Comparison of ENCODE assay signal across 1 cellular context in genomic region chr12:56189918-56190694, GRCh38.
A peak's percentile ranks its signal among the peaks of the same experiment; 100 is the strongest.
TF ChIP-seq lines count a peak whose summit lies in the region.

No MANE protein-coding gene starts in this region.

TF ChIP-seq in GM12878, 131 proteins besides CTCF, POLR2A, EP300 and RAD21 (continued from another document and continues in another):
- TF ChIP-seq CEBPZ (IDR thresholded peaks at IDR 0.05; ENCODE audit: low read depth, low read length) (no peak), SREBF2 (IDR thresholded peaks at IDR 0.05; ENCODE audit: low read length) (peak; percentile 89), FOS (IDR thresholded peaks at IDR 0.05; ENCODE audit: borderline replicate concordance, extremely low read depth, insufficient read length) (no peak), WRNIP1 (IDR thresholded peaks at IDR 0.05; ENCODE audit: borderline replicate concordance, low read depth, low read length) (no peak), RELA (IDR thresholded peaks at IDR 0.05; ENCODE audit: borderline replicate concordance, partially characterized antibody) (no peak), RELB (IDR thresholded peaks at IDR 0.05; ENCODE audit: low read depth) (peak; percentile 61; the same call in 1 of the 2 replicates), EGR1 (IDR thresholded peaks at IDR 0.05; ENCODE audit: borderline replicate concordance in 1 of 2, low read depth in 2 of 2, low read length in 2 of 2) (peak in 1 of 2 experiments; percentile 22; a peak in 1 of 3 replicates), TAF1 (IDR thresholded peaks at IDR 0.05; ENCODE audit: borderline replicate concordance, low read depth, low read length) (no peak), MYB (IDR thresholded peaks at IDR 0.05; ENCODE audit: borderline replicate concordance, low read depth, low read length) (0 out of 2 replicates have a peak, but pooled peaks have one; percentile 40), CREB1 (IDR thresholded peaks at IDR 0.05; ENCODE audit: low read depth) (no peak), TARDBP (IDR thresholded peaks at IDR 0.05; ENCODE audit: borderline replicate concordance) (peak; percentile 91), SPI1 (IDR thresholded peaks at IDR 0.05; ENCODE audit: borderline replicate concordance, insufficient read depth, low read depth, low read length) (no peak), ZSCAN29 (IDR thresholded peaks at IDR 0.05) (peak; percentile 38; the same call in 1 of the 2 replicates), TCF12 (IDR thresholded peaks at IDR 0.05; ENCODE audit: low read depth, low read length) (0 out of 2 replicates have a peak, but pooled peaks have one; percentile 15), SREBF1 (IDR thresholded peaks at IDR 0.05; ENCODE audit: low read length) (no peak), ESRRA (IDR thresholded peaks at IDR 0.05; ENCODE audit: low read length) (no peak), MEF2A (IDR thresholded peaks at IDR 0.05; ENCODE audit: insufficient read depth, low read depth, low read length) (no peak), NFIC (IDR thresholded peaks at IDR 0.05; ENCODE audit: low read depth, low read length) (peak; percentile 37; the same call in 1 of the 2 replicates), SMAD5 (IDR thresholded peaks at IDR 0.05; ENCODE audit: low read depth) (no peak), PBX3 (IDR thresholded peaks at IDR 0.05; ENCODE audit: insufficient replicate concordance, low read depth, low read length) (no peak), CREM (IDR thresholded peaks at IDR 0.05; ENCODE audit: low read depth) (no peak), MYC (IDR thresholded peaks at IDR 0.05; ENCODE audit: insufficient read depth, insufficient read length, insufficient replicate concordance, low read length, severe bottlenecking) (no peak), NFXL1 (IDR thresholded peaks at IDR 0.05; ENCODE audit: borderline replicate concordance) (no peak), MAX (IDR thresholded peaks at IDR 0.05; ENCODE audit: low read depth, low read length) (no peak), CHD4 (IDR thresholded peaks at IDR 0.05) (no peak), EED (IDR thresholded peaks at IDR 0.05; ENCODE audit: low read depth) (peak; percentile 82), MXI1 (IDR thresholded peaks at IDR 0.05; ENCODE audit: low read depth, low read length) (no peak), ASH2L (IDR thresholded peaks at IDR 0.05; ENCODE audit: borderline replicate concordance, low read depth) (no peak), ZNF384 (IDR thresholded peaks at IDR 0.05; ENCODE audit: borderline replicate concordance, low read depth, low read length) (peak; percentile 61; the same call in 1 of the 2 replicates), BRCA1 (IDR thresholded peaks at IDR 0.05; ENCODE audit: low read depth, low read length) (no peak)
- TF ChIP-seq, protein P1, sequence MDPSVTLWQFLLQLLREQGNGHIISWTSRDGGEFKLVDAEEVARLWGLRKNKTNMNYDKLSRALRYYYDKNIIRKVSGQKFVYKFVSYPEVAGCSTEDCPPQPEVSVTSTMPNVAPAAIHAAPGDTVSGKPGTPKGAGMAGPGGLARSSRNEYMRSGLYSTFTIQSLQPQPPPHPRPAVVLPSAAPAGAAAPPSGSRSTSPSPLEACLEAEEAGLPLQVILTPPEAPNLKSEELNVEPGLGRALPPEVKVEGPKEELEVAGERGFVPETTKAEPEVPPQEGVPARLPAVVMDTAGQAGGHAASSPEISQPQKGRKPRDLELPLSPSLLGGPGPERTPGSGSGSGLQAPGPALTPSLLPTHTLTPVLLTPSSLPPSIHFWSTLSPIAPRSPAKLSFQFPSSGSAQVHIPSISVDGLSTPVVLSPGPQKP (IDR thresholded peaks at IDR 0.05; ENCODE audit: low read depth, low read length): peak; percentile 70
- TF ChIP-seq, protein P2, sequence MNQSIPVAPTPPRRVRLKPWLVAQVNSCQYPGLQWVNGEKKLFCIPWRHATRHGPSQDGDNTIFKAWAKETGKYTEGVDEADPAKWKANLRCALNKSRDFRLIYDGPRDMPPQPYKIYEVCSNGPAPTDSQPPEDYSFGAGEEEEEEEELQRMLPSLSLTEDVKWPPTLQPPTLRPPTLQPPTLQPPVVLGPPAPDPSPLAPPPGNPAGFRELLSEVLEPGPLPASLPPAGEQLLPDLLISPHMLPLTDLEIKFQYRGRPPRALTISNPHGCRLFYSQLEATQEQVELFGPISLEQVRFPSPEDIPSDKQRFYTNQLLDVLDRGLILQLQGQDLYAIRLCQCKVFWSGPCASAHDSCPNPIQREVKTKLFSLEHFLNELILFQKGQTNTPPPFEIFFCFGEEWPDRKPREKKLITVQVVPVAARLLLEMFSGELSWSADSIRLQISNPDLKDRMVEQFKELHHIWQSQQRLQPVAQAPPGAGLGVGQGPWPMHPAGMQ (IDR thresholded peaks at IDR 0.05; ENCODE audit: borderline replicate concordance): no peak; the same call in 1 of the 2 replicates
- TF ChIP-seq, protein P3, sequence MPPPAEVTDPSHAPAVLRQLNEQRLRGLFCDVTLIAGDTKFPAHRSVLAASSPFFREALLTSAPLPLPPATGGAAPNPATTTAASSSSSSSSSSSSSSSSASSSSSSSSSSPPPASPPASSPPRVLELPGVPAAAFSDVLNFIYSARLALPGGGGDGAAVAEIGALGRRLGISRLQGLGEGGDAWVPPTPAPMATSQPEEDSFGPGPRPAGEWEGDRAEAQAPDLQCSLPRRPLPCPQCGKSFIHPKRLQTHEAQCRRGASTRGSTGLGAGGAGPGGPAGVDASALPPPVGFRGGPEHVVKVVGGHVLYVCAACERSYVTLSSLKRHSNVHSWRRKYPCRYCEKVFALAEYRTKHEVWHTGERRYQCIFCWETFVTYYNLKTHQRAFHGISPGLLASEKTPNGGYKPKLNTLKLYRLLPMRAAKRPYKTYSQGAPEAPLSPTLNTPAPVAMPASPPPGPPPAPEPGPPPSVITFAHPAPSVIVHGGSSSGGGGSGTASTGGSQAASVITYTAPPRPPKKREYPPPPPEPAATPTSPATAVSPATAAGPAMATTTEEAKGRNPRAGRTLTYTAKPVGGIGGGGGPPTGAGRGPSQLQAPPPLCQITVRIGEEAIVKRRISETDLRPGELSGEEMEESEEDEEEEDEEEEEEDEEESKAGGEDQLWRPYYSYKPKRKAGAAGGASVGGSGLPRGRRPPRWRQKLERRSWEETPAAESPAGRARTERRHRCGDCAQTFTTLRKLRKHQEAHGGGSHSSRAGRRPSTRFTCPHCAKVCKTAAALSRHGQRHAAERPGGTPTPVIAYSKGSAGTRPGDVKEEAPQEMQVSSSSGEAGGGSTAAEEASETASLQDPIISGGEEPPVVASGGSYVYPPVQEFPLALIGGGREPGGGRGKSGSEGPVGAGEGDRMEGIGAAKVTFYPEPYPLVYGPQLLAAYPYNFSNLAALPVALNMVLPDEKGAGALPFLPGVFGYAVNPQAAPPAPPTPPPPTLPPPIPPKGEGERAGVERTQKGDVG (CRISPR knock-in tag; IDR thresholded peaks at IDR 0.05): no peak
- TF ChIP-seq, protein P4, sequence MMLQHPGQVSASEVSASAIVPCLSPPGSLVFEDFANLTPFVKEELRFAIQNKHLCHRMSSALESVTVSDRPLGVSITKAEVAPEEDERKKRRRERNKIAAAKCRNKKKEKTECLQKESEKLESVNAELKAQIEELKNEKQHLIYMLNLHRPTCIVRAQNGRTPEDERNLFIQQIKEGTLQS (IDR thresholded peaks at IDR 0.05; ENCODE audit: borderline replicate concordance, extremely low read depth, low read depth, low read length): no peak
- TF ChIP-seq, protein P5, sequence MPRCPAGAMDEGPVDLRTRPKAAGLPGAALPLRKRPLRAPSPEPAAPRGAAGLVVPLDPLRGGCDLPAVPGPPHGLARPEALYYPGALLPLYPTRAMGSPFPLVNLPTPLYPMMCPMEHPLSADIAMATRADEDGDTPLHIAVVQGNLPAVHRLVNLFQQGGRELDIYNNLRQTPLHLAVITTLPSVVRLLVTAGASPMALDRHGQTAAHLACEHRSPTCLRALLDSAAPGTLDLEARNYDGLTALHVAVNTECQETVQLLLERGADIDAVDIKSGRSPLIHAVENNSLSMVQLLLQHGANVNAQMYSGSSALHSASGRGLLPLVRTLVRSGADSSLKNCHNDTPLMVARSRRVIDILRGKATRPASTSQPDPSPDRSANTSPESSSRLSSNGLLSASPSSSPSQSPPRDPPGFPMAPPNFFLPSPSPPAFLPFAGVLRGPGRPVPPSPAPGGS (IDR thresholded peaks at IDR 0.05; ENCODE audit: borderline replicate concordance, insufficient read depth, low read depth, low read length, poor library complexity, severe bottlenecking): no peak
- TF ChIP-seq, protein P6, sequence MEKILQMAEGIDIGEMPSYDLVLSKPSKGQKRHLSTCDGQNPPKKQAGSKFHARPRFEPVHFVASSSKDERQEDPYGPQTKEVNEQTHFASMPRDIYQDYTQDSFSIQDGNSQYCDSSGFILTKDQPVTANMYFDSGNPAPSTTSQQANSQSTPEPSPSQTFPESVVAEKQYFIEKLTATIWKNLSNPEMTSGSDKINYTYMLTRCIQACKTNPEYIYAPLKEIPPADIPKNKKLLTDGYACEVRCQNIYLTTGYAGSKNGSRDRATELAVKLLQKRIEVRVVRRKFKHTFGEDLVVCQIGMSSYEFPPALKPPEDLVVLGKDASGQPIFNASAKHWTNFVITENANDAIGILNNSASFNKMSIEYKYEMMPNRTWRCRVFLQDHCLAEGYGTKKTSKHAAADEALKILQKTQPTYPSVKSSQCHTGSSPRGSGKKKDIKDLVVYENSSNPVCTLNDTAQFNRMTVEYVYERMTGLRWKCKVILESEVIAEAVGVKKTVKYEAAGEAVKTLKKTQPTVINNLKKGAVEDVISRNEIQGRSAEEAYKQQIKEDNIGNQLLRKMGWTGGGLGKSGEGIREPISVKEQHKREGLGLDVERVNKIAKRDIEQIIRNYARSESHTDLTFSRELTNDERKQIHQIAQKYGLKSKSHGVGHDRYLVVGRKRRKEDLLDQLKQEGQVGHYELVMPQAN (conservative IDR thresholded peaks at IDR 0.05): peak; percentile 52; the same call in 1 of the 2 replicates
- TF ChIP-seq, protein P7, sequence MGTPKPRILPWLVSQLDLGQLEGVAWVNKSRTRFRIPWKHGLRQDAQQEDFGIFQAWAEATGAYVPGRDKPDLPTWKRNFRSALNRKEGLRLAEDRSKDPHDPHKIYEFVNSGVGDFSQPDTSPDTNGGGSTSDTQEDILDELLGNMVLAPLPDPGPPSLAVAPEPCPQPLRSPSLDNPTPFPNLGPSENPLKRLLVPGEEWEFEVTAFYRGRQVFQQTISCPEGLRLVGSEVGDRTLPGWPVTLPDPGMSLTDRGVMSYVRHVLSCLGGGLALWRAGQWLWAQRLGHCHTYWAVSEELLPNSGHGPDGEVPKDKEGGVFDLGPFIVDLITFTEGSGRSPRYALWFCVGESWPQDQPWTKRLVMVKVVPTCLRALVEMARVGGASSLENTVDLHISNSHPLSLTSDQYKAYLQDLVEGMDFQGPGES (IDR thresholded peaks at IDR 0.05): no peak
